22 cellular contexts compared by ENCODE assay signal in genomic region chr9:35059438-35059837, GRCh38.
"Had no signal": no experiment of that assay in that cellular context is flagged by ENCODE, and none has a peak within 500 bp of the region (broad histone marks: within the 10 kb centered on the region; RNA-seq: fewer than 3 reads in every experiment).

No MANE protein-coding gene starts in this region.

- H3K27me3 Mint-ChIP-seq: stimulated activated memory B cell treated with anti-CD40 and anti-IgM and Interleukin-4, amounts not matched to agents 10 μg/mL and 1 μg/mL and 100 μg/mL, for 72 hours; stimulated activated naive CD8-positive, alpha-beta T cell treated with anti-CD3 and anti-CD28 coated beads, Interleukin-15, Interleukin-2, amounts not matched to agents 100 ng/mL and 50 ng/mL, for 24 hours had no signal

- H3K4me1 Mint-ChIP-seq: stimulated activated memory B cell treated with anti-CD40 and anti-IgM and Interleukin-4, amounts not matched to agents 10 μg/mL and 1 μg/mL and 100 μg/mL, for 72 hours had no signal

- H2AFZ ChIP-seq: hepatocyte had no signal

- H3K9me3 Mint-ChIP-seq: stimulated activated memory B cell treated with anti-CD40 and anti-IgM and Interleukin-4, amounts not matched to agents 10 μg/mL and 1 μg/mL and 100 μg/mL, for 72 hours; stimulated activated naive CD8-positive, alpha-beta T cell treated with anti-CD3 and anti-CD28 coated beads, Interleukin-15, Interleukin-2, amounts not matched to agents 100 ng/mL and 50 ng/mL, for 24 hours had no signal

- H3K4me1 ChIP-seq: left ventricle myocardium inferior, lower lobe of right lung, psoas muscle, right lobe of liver, tibial artery had no signal

- H3K4me3 Mint-ChIP-seq: stimulated activated memory B cell treated with anti-CD40 and anti-IgM and Interleukin-4, amounts not matched to agents 10 μg/mL and 1 μg/mL and 100 μg/mL, for 72 hours; stimulated activated naive CD8-positive, alpha-beta T cell treated with anti-CD3 and anti-CD28 coated beads, Interleukin-15, Interleukin-2, amounts not matched to agents 100 ng/mL and 50 ng/mL, for 24 hours had no signal

- H3K27ac ChIP-seq: hepatocyte, left ventricle myocardium inferior, lower lobe of right lung, neutrophil, psoas muscle, right lobe of liver, spleen, tibial artery had no signal

- H3K27ac Mint-ChIP-seq: stimulated activated memory B cell treated with anti-CD40 and anti-IgM and Interleukin-4, amounts not matched to agents 10 μg/mL and 1 μg/mL and 100 μg/mL, for 72 hours had no signal

- DNase-seq: dermis blood vessel endothelial cell; foreskin melanocyte; head of caudate nucleus; kidney; left cardiac atrium; left ventricle myocardium inferior; lower lobe of right lung; mesenchymal stem cell; midbrain; psoas muscle; retina; right lobe of liver; spleen; stimulated activated CD4-positive, alpha-beta T cell treated with anti-CD3 and anti-CD28 coated beads, Interleukin-15, amount 100 ng/mL, for 24 hours; stimulated activated CD4-positive, alpha-beta T cell treated with anti-CD3 and anti-CD28 coated beads, Interleukin-1b, Interleukin-23, amount 100 ng/mL, for 48 hours; stimulated activated CD4-positive, alpha-beta T cell treated with anti-CD3 and anti-CD28 coated beads, Interleukin-4, amount 100 ng/mL, for 24 hours; tibial artery had no signal

- H3K4me3 ChIP-seq: hepatocyte, left ventricle myocardium inferior, lower lobe of right lung, psoas muscle, right lobe of liver, spleen, tibial artery had no signal

- H3K9me3 ChIP-seq: left ventricle myocardium inferior, lower lobe of right lung, psoas muscle, right lobe of liver, spleen, tibial artery had no signal

- FAIRE-seq: colon, kidney had no signal

- H3K27me3 ChIP-seq: hepatocyte, neutrophil, right lobe of liver, spleen, tibial artery had no signal

- H3K4me2 ChIP-seq: hepatocyte had no signal

- ATAC-seq: left cardiac atrium; lower lobe of right lung; right lobe of liver; stimulated activated memory B cell treated with anti-CD40 and anti-IgM and Interleukin-4, amounts not matched to agents 10 μg/mL and 1 μg/mL and 100 μg/mL, for 72 hours had no signal
